Comparison of ENCODE assay signal across 8 cellular contexts in the genomic region with DNA sequence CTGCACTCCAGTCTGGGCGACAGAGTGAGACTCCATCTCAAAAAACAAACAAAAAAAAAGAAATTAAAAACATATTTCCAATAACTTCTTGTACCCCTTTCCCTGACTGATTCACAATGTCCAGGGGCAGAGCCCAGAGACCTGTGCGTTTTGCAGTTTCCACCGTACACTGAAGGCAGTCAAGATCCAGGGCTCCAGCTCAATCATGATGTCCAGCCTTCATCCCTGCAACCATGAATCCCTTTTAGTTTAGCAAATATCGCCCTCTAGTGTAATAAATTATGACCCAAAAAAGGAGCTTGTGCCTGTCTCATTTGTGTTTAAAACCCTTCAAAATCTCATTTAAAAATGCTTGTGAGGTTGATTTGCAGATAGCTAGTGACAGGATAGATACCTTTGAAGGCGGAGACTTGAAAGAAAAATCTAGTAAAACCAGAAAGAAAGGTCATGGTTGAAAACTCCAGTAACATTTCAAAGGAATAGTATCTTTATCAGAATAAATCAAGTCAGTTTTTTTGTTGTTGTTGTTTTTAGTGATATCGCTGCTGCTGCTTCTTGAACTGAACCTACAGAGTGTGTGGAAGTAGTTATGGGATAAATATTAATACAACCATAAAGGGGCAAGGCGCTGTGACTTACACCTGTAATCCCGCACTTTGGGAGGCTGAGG.
DNase-seq lines count a peak whose midpoint lies in the region; ATAC-seq and TF ChIP-seq lines count a peak whose summit lies in the region.

No MANE protein-coding gene starts in this region.

- no peak for ATAC-seq in HG03460 (IDR thresholded peaks at IDR 0.05; ENCODE audit: unreplicated experiment)
- ATAC-seq in HG03175 (IDR thresholded peaks at IDR 0.05; ENCODE audit: unreplicated experiment), result no peak

- no peak overlapping the region for H3K4me3 ChIP-seq in HFF-Myc (replicated peaks; ENCODE audit: low read depth, low read length)

- TF ChIP-seq CTCF in HFF-Myc (IDR thresholded peaks at IDR 0.05; ENCODE audit: low read depth, low read length, missing control alignments), result peak; percentile 44

- DNase-seq in DMS153 (lab: John Stamatoyannopoulos, UW), result peak; percentile 47
- DNase-seq in HFF-Myc (ENCODE audit: extremely low read depth, low read depth), result no peak
- peak; percentile 82 for DNase-seq in NCI-H69 (lab: John Stamatoyannopoulos, UW)
- peak; percentile 78 for DNase-seq in astrocyte of the hippocampus (ENCODE audit: low read depth, low spot score)
- DNase-seq in kidney tubule cell (ENCODE audit: low spot score), result peak; percentile 75
- no peak for DNase-seq in effector CD8-positive, alpha-beta T cell (lab: John Stamatoyannopoulos, UW)

Comparison
In these comparisons a context has a peak if more than half of its experiments do, and no peak if none do; other contexts are left out.
1. DNase-seq: peak in DMS153 (single experiment), NCI-H69 (single experiment), astrocyte of the hippocampus (single experiment) and kidney tubule cell (single experiment); none in HFF-Myc (single experiment) and effector CD8-positive, alpha-beta T cell (single experiment).